Comparison of ENCODE assay signal across 8 cellular contexts in genomic region chrX:47619486-47620302, GRCh38. TPM values are rescaled to one million over a fixed set of nuclear protein-coding genes. Genes with fewer than 3 reads are reported as not detected.
DNase-seq lines count a peak whose midpoint lies in the region; ATAC-seq and TF ChIP-seq lines count a peak whose summit lies in the region.

SYN1 (minus strand) TSS chrX:47619857; CDS start chrX:47619728, 129 bp downstream.

- ATAC-seq in GM19395 (IDR thresholded peaks at IDR 0.05; ENCODE audit: unreplicated experiment): peak; percentile 74

- H3K4me3 ChIP-seq in AG10803 (ENCODE audit: low read length) (peak within 1 kb of the TSS; percentile 45), fibroblast of the aortic adventitia (ENCODE audit: low read depth, low read length) (peak within 1 kb of the TSS; percentile 56)

- no peak for TF ChIP-seq CTCF in AG10803 (conservative IDR thresholded peaks at IDR 0.05; ENCODE audit: low read length)
- no peak for TF ChIP-seq CTCF in fibroblast of the aortic adventitia (IDR thresholded peaks at IDR 0.05; ENCODE audit: insufficient read depth, low read length)
- no peak for TF ChIP-seq CTCF in neural crest cell (conservative IDR thresholded peaks at IDR 0.05)

- peak within 1 kb of the TSS; percentile 58 for H3K4me3 Mint-ChIP-seq in neural crest cell

- no peak within 1 kb of the TSS for H3K27ac Mint-ChIP-seq in neural crest cell (ENCODE audit: unreplicated experiment)

- DNase-seq in AG10803 (ENCODE audit: low read depth): peak; percentile 70
- peak; percentile 92 for DNase-seq in KBM-7
- peak; percentile 88 for DNase-seq in RPMI8226
- DNase-seq in activated T-helper 9 cell treated with anti-CD3 and anti-CD28 coated beads, Interleukin-2, amount 50 U/mL, for 16 hours (ENCODE audit: low read depth): peak; percentile 68
- DNase-seq in fibroblast of the aortic adventitia (ENCODE audit: low read depth): peak; percentile 66
- peak; percentile 70 for DNase-seq in neural crest cell (ENCODE audit: low read depth, low spot score)
- peak; percentile 70 for DNase-seq in stimulated activated naive CD4-positive, alpha-beta T cell treated with Interleukin-2 at 50 U/mL for 16 hours (lab: John Stamatoyannopoulos, UW)

- no peaks in the 10 kb centered on the region for H3K9me3 Mint-ChIP-seq in neural crest cell

- in situ Hi-C loops in KBM-7 (cut with MboI; ENCODE audit: low pct_unique_long_range_greater_than_20kb, low sequenced_read_pairs): no loop called here

- peaks cover 49% of the 10 kb centered on the region for H3K27me3 Mint-ChIP-seq in neural crest cell (ENCODE audit: low read depth)

- H3K36me3 Mint-ChIP-seq in neural crest cell (ENCODE audit: low read depth): no peaks in the 10 kb centered on the region

- peaks cover 11% of the 10 kb centered on the region for H3K4me1 Mint-ChIP-seq in neural crest cell

RNA-seq across cellular contexts. Expression of gene SYN1, which starts in this region (rescaled TPM):
- total RNA-seq in fibroblast of the aortic adventitia (ENCODE audit: low replicate concordance) (0.09 TPM in 1 of 2 replicates, not detected in the other), neural crest cell (4.5 and 4.9 TPM in 2 replicates)

Comparison
In these comparisons a context has a peak if more than half of its experiments do, and no peak if none do; other contexts are left out.
1. Peak in every context shown above with its lines: DNase-seq, ATAC-seq and H3K4me3 ChIP-seq.
2. Peak in DNase-seq and H3K4me3 ChIP-seq in fibroblast of the aortic adventitia; RNA of the gene not detected or under 1 TPM.